ENCODE assay signal across 16 cellular contexts in the genomic region with DNA sequence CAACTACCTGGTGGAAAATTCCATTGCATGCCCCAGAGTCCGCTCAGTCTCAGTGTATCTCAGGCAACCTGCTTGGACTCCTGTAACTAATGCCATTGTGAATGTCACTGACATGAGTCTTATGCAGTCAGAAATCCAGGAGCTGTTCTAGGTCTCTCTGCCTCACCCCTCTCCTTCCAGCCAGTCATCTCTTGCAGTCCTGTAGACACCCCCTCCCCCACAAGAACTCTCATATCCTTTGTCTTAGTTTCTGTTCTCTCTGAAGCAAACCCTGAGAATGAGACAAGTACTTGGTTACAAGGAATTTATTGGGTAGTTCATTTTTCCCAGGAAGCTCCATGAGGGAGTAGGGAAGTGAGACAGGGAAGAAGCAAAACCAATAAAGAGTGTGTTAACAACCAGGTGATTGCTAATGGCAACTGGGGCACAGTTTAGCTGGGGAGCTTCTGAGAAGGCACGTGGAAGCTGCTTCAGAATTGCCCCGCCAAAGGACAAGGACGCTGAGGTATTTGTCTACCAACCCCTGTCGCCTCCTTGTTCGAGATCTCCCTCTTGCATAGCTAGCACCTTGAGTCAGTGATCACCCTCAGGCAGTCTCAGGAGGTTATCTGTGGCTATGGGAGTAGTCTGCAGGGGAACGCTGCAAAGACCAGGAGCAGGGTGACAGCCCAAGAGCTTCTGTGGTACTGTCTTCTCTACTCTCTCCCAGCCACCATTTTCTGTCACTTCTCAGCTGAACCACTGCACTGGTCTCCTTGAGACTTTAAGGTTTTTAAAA.
DNase-seq lines count a peak whose midpoint lies in the region; ATAC-seq lines count a peak whose summit lies in the region.
"Had no signal": no experiment of that assay in that cellular context is flagged by ENCODE, and none has a peak within 500 bp of the region (broad histone marks: within the 10 kb centered on the region; RNA-seq: fewer than 3 reads in every experiment).

No MANE protein-coding gene starts in this region.

- POLR2A ChIA-PET in activated CD4-positive, alpha-beta T cell treated with anti-CD3 and anti-CD28 coated beads for 36 hours (lab: Charles Lee), result interaction anchor here (0.6 kb wide), 1 partner anchor 389 kb away, joined by 3 read pairs; no protein-coding TSS in a partner anchor

- H3K36me3 Mint-ChIP-seq in activated CD4-positive, alpha-beta T cell treated with anti-CD3 and anti-CD28 coated beads for 36 hours (ENCODE audit: low read depth), result no peaks in the 10 kb centered on the region
- H3K36me3 Mint-ChIP-seq: activated CD8-positive, alpha-beta memory T cell treated with anti-CD3 and anti-CD28 coated beads, Interleukin-2, amount 10 ng/mL, durations not matched to agents 7 days and 5 days; IgD-negative memory B cell had no signal

- DNase-seq in kidney tubule cell (ENCODE audit: low spot score), result peak; percentile 43
- no peak for DNase-seq in activated CD4-positive, alpha-beta T cell treated with anti-CD3 and anti-CD28 coated beads for 36 hours
- no peak for DNase-seq in stimulated activated CD8-positive, alpha-beta memory T cell treated with anti-CD3 and anti-CD28 coated beads, Interleukin-4, amount 100 ng/mL, for 48 hours
- DNase-seq in HUDEP-2 (lab: John Stamatoyannopoulos, UW; ENCODE audit: unreplicated experiment in 76 of 76), result no peak
- no peak for DNase-seq in GM03348 (ENCODE audit: low spot score)
- DNase-seq: activated CD8-positive, alpha-beta memory T cell treated with anti-CD3 and anti-CD28 coated beads, Interleukin-2, amount 10 ng/mL, durations not matched to agents 7 days and 5 days; DMS153; H7; NCI-H146; NCI-H524 had no signal

- intact Hi-C loops in activated CD4-positive, alpha-beta T cell treated with anti-CD3 and anti-CD28 coated beads for 36 hours (cut with DNase I, micrococcal nuclease), result no loop called here

- peaks cover 6% of the 10 kb centered on the region for H3K9me3 Mint-ChIP-seq in activated CD4-positive, alpha-beta T cell treated with anti-CD3 and anti-CD28 coated beads for 36 hours (ENCODE audit: low read depth)
- H3K9me3 Mint-ChIP-seq: IgD-negative memory B cell had no signal

- H3K4me3 Mint-ChIP-seq in activated CD4-positive, alpha-beta T cell treated with anti-CD3 and anti-CD28 coated beads for 36 hours, result no peak overlapping the region
- H3K4me3 Mint-ChIP-seq: activated CD8-positive, alpha-beta memory T cell treated with anti-CD3 and anti-CD28 coated beads, Interleukin-2, amount 10 ng/mL, durations not matched to agents 7 days and 5 days; B cell; IgD-negative memory B cell had no signal

- H3K27me3 Mint-ChIP-seq in activated CD4-positive, alpha-beta T cell treated with anti-CD3 and anti-CD28 coated beads for 36 hours, result no peaks in the 10 kb centered on the region
- H3K27me3 Mint-ChIP-seq: activated CD8-positive, alpha-beta memory T cell treated with anti-CD3 and anti-CD28 coated beads, Interleukin-2, amount 10 ng/mL, durations not matched to agents 7 days and 5 days; B cell; IgD-negative memory B cell had no signal

- H3K4me1 Mint-ChIP-seq in activated CD4-positive, alpha-beta T cell treated with anti-CD3 and anti-CD28 coated beads for 36 hours, result no peaks in the 10 kb centered on the region
- H3K4me1 Mint-ChIP-seq: activated CD8-positive, alpha-beta memory T cell treated with anti-CD3 and anti-CD28 coated beads, Interleukin-2, amount 10 ng/mL, durations not matched to agents 7 days and 5 days had no signal

- ATAC-seq in GM18519 (IDR thresholded peaks at IDR 0.05; ENCODE audit: low FRiP score, unreplicated experiment) (peak; percentile 63), GM21717 (IDR thresholded peaks at IDR 0.05; ENCODE audit: unreplicated experiment) (peak; percentile 64), HG03469 (IDR thresholded peaks at IDR 0.05; ENCODE audit: unreplicated experiment) (peak; percentile 44)
- ATAC-seq in activated CD4-positive, alpha-beta T cell treated with anti-CD3 and anti-CD28 coated beads for 36 hours, result no peak
- ATAC-seq: activated CD8-positive, alpha-beta memory T cell treated with anti-CD3 and anti-CD28 coated beads, Interleukin-2, amount 10 ng/mL, durations not matched to agents 7 days and 5 days; left lobe of liver had no signal

- no peak overlapping the region for H3K27ac Mint-ChIP-seq in activated CD4-positive, alpha-beta T cell treated with anti-CD3 and anti-CD28 coated beads for 36 hours
- H3K27ac Mint-ChIP-seq: activated CD8-positive, alpha-beta memory T cell treated with anti-CD3 and anti-CD28 coated beads, Interleukin-2, amount 10 ng/mL, durations not matched to agents 7 days and 5 days; B cell; IgD-negative memory B cell had no signal

- CTCF ChIA-PET in activated CD4-positive, alpha-beta T cell treated with anti-CD3 and anti-CD28 coated beads for 36 hours (lab: Charles Lee), result no interaction called here
